Comparison of ENCODE assay signal across 15 cellular contexts in the genomic region with DNA sequence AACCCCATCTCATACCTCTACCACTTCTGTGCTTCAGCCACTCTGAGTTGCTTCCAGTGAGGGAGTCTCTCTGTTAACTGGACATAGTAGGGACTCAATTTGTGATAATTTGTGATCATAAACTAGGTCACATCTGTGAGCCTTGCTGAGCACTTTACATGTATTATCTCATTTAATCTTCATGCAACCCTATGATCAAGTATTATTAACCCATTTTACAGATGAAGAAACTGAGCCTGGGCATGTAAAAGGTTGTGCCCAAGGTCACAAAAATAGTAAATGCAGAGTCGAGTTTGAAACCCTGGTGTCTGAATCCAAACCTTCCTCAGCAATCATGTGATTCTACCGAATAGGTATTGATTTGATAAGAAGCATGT. TPM values are rescaled to one million over a fixed set of nuclear protein-coding genes. Genes with fewer than 3 reads are reported as not detected.
DNase-seq lines count a peak whose midpoint lies in the region; ATAC-seq and TF ChIP-seq lines count a peak whose summit lies in the region.
"Had no signal": no experiment of that assay in that cellular context is flagged by ENCODE, and none has a peak within 500 bp of the region (broad histone marks: within the 10 kb centered on the region; RNA-seq: fewer than 3 reads in every experiment).

No MANE protein-coding gene starts in this region.

- intact Hi-C loops in heart left ventricle (cut with DNase I), result loop anchor here in 6 of 10 donors (5.0 to 10.0 kb wide), 5 partner anchors 33 to 256 kb away; a partner anchor contains a TSS
- intact Hi-C loops in left cardiac atrium (cut with DNase I), result loop anchor here in 1 of 2 donors (5.0 to 10.0 kb wide), 2 partner anchors 48 to 286 kb away; a partner anchor contains a TSS
- intact Hi-C loops in uterus (cut with DNase I; ENCODE audit: low total_unique reads), result no loop called here
- intact Hi-C loops in CD4-positive, alpha-beta T cell (cut with DNase I, micrococcal nuclease), result loop anchor here in 1 of 2 experiments (5.0 kb wide), 1 partner anchor 53 kb away; no protein-coding TSS in a partner anchor

- no peak overlapping the region for H3K4me3 Mint-ChIP-seq in CD4-positive, alpha-beta T cell
- H3K4me3 Mint-ChIP-seq: activated T-helper 1 cell treated with anti-CD3 and anti-CD28 coated beads, Interleukin-12 subunit alpha, Interleukin-12 subunit beta, Interleukin-2, Interleukin-4 antibody, amounts not matched to agents 30 ng/mL and 10 ng/mL and 1 ng/mL, durations not matched to agents 14 hours and 24 hours and 36 hours; T-helper 1 cell treated with Interleukin-12 subunit alpha and Interleukin-12 subunit beta and Interleukin-4 antibody, amounts not matched to agents 30 μg/mL and 1 μg/mL, for 36 hours had no signal

- no peak overlapping the region for H2BK15ac ChIP-seq in mesendoderm (replicated peaks; ENCODE audit: low read depth)

- no peak overlapping the region for H3K4me2 ChIP-seq in mesendoderm (ENCODE audit: low read length)

- no peak overlapping the region for H4K8ac ChIP-seq in mesendoderm (ENCODE audit: low read depth, low read length)

- H3K27ac Mint-ChIP-seq in CD4-positive, alpha-beta T cell, result no peak overlapping the region
- H3K27ac Mint-ChIP-seq: activated T-helper 1 cell treated with anti-CD3 and anti-CD28 coated beads, Interleukin-12 subunit alpha, Interleukin-12 subunit beta, Interleukin-2, Interleukin-4 antibody, amounts not matched to agents 30 ng/mL and 10 ng/mL and 1 ng/mL, durations not matched to agents 14 hours and 24 hours and 36 hours; T-helper 1 cell treated with Interleukin-12 subunit alpha and Interleukin-12 subunit beta and Interleukin-4 antibody, amounts not matched to agents 30 μg/mL and 1 μg/mL, for 36 hours had no signal

- peaks cover 0 to 60% (median 39%) of the 10 kb centered on the region in 12 donors for H3K4me1 ChIP-seq in heart left ventricle
- H3K4me1 ChIP-seq in muscle layer of colon (ENCODE audit: insufficient read depth, low read length), result peaks cover 46% of the 10 kb centered on the region
- H3K4me1 ChIP-seq in uterus, result peaks cover 4 to 7% of the 10 kb centered on the region in 2 donors
- no peaks in the 10 kb centered on the region for H3K4me1 ChIP-seq in mesendoderm (ENCODE audit: control insufficient read depth, low read depth, low read length)

- no peak overlapping the region for H2BK5ac ChIP-seq in mesendoderm (ENCODE audit: low read length)

- H3K56ac ChIP-seq in mesendoderm (ENCODE audit: low read length), result no peak overlapping the region

- H3K4ac ChIP-seq in mesendoderm (ENCODE audit: low read depth, low read length), result no peak overlapping the region

- H3K36me3 ChIP-seq in heart left ventricle (no peaks in the 10 kb centered on the region), muscle layer of colon (ENCODE audit: insufficient read depth, low read length) (no peaks in the 10 kb centered on the region), uterus (no peaks in the 10 kb centered on the region), mesendoderm (ENCODE audit: control insufficient read depth, insufficient read depth, low read length) (no peaks in the 10 kb centered on the region)

- H3K18ac ChIP-seq in mesendoderm (ENCODE audit: low read length), result no peak overlapping the region

- CTCF ChIA-PET in CD4-positive, alpha-beta T cell (lab: Charles Lee), result no interaction called here

- no peaks in the 10 kb centered on the region for H3K4me1 Mint-ChIP-seq in CD4-positive, alpha-beta T cell (ENCODE audit: low read depth)

- POLR2A ChIA-PET in CD4-positive, alpha-beta T cell (lab: Charles Lee), result no interaction called here

- no peak overlapping the region for H4K5ac ChIP-seq in mesendoderm (ENCODE audit: low read length)

- no peaks in the 10 kb centered on the region for H3K79me2 ChIP-seq in mesendoderm (ENCODE audit: control insufficient read depth, insufficient read depth, low read length)

- TF ChIP-seq POLR2A in heart left ventricle (IDR thresholded peaks at IDR 0.05), result no peak
- TF ChIP-seq POLR2A in uterus (IDR thresholded peaks at IDR 0.05), result no peak

- WGBS in heart left ventricle, 4 donors, result 78 to 91% (median 84%) methylated on average over 2 of the region's 2 CpGs
- no CpG with 5 or more reads among the region's 2 CpGs for WGBS in mesendoderm (ENCODE audit: extremely low coverage, insufficient coverage, low lambda C conversion rate)

- H3K27me3 ChIP-seq in heart left ventricle (no peaks in the 10 kb centered on the region), muscle layer of colon (ENCODE audit: control insufficient read depth in 1 of 2, insufficient read depth in 2 of 2, low read length in 2 of 2) (no peaks in the 10 kb centered on the region), uterus (no peaks in the 10 kb centered on the region), mesendoderm (ENCODE audit: insufficient read depth, low read length, poor library complexity) (no peaks in the 10 kb centered on the region)
- H3K27me3 ChIP-seq in CD4-positive, alpha-beta T cell (ENCODE audit: control insufficient read depth, insufficient read depth, low read length), result no peaks in the 10 kb centered on the region
- H3K27me3 ChIP-seq: foreskin keratinocyte had no signal

- H3K79me1 ChIP-seq in mesendoderm (ENCODE audit: low read length), result no peaks in the 10 kb centered on the region

- ATAC-seq in heart left ventricle (no peak), left cardiac atrium (no peak)
- no peak for ATAC-seq in CD4-positive, alpha-beta T cell (ENCODE audit: poor library complexity)
- ATAC-seq: foreskin keratinocyte had no signal

- peak overlapping the region; percentile 3 for H3K9ac ChIP-seq in muscle layer of colon (ENCODE audit: low read length)
- no peak overlapping the region for H3K9ac ChIP-seq in mesendoderm (ENCODE audit: low read length)

- no peak overlapping the region for H2BK120ac ChIP-seq in mesendoderm (ENCODE audit: low read depth, low read length)

- DNase-seq in heart left ventricle (no peak), left cardiac atrium (no peak), uterus (no peak), mesendoderm (no peak)
- no peak for DNase-seq in CD4-positive, alpha-beta T cell
- DNase-seq: activated CD4-positive, alpha-beta T cell treated with anti-CD3 and anti-CD28 coated beads for 48 hours; foreskin keratinocyte; GF-D8; NCI-H524; substantia nigra had no signal

- H3K27ac ChIP-seq in heart left ventricle (peak overlapping the region; percentile 78 to 100 (median 96)), muscle layer of colon (ENCODE audit: low read depth, low read length) (peak overlapping the region; percentile 81), uterus (peak overlapping the region; percentile 83 to 90), mesendoderm (ENCODE audit: low read depth, low read length) (no peak overlapping the region)
- no peak overlapping the region for H3K27ac ChIP-seq in CD4-positive, alpha-beta T cell (ENCODE audit: low read depth, low read length)
- H3K27ac ChIP-seq: foreskin keratinocyte had no signal

- H3K36me3 Mint-ChIP-seq in CD4-positive, alpha-beta T cell (ENCODE audit: low read depth), result no peaks in the 10 kb centered on the region

- H3K23ac ChIP-seq in mesendoderm (ENCODE audit: low read length), result no peak overlapping the region

- no peaks in the 10 kb centered on the region for H3K27me3 Mint-ChIP-seq in CD4-positive, alpha-beta T cell

- H2AK5ac ChIP-seq in mesendoderm (ENCODE audit: low read length), result no peak overlapping the region

- no peaks in the 10 kb centered on the region for H3K9me3 ChIP-seq in heart left ventricle
- H3K9me3 ChIP-seq in muscle layer of colon (ENCODE audit: low read length), result no peaks in the 10 kb centered on the region
- no peaks in the 10 kb centered on the region for H3K9me3 ChIP-seq in uterus
- H3K9me3 ChIP-seq in CD4-positive, alpha-beta T cell (ENCODE audit: control insufficient read depth, low read length), result no peaks in the 10 kb centered on the region

- TF ChIP-seq CTCF in heart left ventricle (IDR thresholded peaks at IDR 0.05) (no peak), uterus (IDR thresholded peaks at IDR 0.05) (no peak)
- TF ChIP-seq CTCF in CD4-positive, alpha-beta T cell (IDR thresholded peaks at IDR 0.05), result no peak

- H3K9me3 Mint-ChIP-seq in CD4-positive, alpha-beta T cell, result no peaks in the 10 kb centered on the region
- H3K9me3 Mint-ChIP-seq: activated T-helper 1 cell treated with anti-CD3 and anti-CD28 coated beads, Interleukin-12 subunit alpha, Interleukin-12 subunit beta, Interleukin-2, Interleukin-4 antibody, amounts not matched to agents 30 ng/mL and 10 ng/mL and 1 ng/mL, durations not matched to agents 14 hours and 24 hours and 36 hours; T-helper 1 cell treated with Interleukin-12 subunit alpha and Interleukin-12 subunit beta and Interleukin-4 antibody, amounts not matched to agents 30 μg/mL and 1 μg/mL, for 36 hours had no signal

- H3K4me3 ChIP-seq in heart left ventricle, result no peak overlapping the region
- H3K4me3 ChIP-seq in muscle layer of colon (ENCODE audit: low read depth in 1 of 2, low read length in 2 of 2), result no peak overlapping the region
- H3K4me3 ChIP-seq in uterus, result no peak overlapping the region
- H3K4me3 ChIP-seq in mesendoderm (ENCODE audit: low read length), result no peak overlapping the region

RNA-seq across cellular contexts. Expression of a gene that starts 18.6 kb away (rescaled TPM):
- total RNA-seq in heart left ventricle (1 to 10 TPM; 2.1 to 7.5 (median 3.9) TPM), left cardiac atrium (1 to 10 TPM; 6.8 to 8.1 TPM), uterus (10 to 100 TPM in 2 of 4 donors, 1 to 10 TPM in 1, under 1 TPM in 1; 0.77 to 20.5 (median 6.3) TPM)
- polyA plus RNA-seq in heart left ventricle, result 1 to 10 TPM; 1.1 to 3.2 TPM
- polyA plus RNA-seq in mesendoderm (2013, experiment 1 of 2), result 5.9 TPM
- 6.1 TPM for polyA plus RNA-seq in mesendoderm (2013, experiment 2 of 2)
- total RNA-seq in CD4-positive, alpha-beta T cell, result 1 to 10 TPM; 3.3 to 5.9 TPM

RNA-seq across cellular contexts. Expression of a gene that starts 19.8 kb away (rescaled TPM):
- total RNA-seq in heart left ventricle (under 1 TPM in 4 of 9 donors, not detected in 5; 0.13 to 0.44 (median 0.17) TPM), left cardiac atrium (under 1 TPM; 0.39 to 0.47 TPM), uterus (10 to 100 TPM in 1 of 4 donors, not detected in 3; 12.6 TPM)
- 1 to 10 TPM in 1 of 2 donors, under 1 TPM in 1; 0.08 to 1.6 TPM for polyA plus RNA-seq in heart left ventricle
- polyA plus RNA-seq in mesendoderm (2013, experiment 1 of 2), result not detected
- polyA plus RNA-seq in mesendoderm (2013, experiment 2 of 2), result not detected
- not detected for total RNA-seq in CD4-positive, alpha-beta T cell
- total RNA-seq: A673; activated T-helper 1 cell treated with anti-CD3 and anti-CD28 coated beads, Interleukin-12 subunit alpha, Interleukin-12 subunit beta, Interleukin-2, Interleukin-4 antibody, amounts not matched to agents 30 ng/mL and 10 ng/mL and 1 ng/mL, durations not matched to agents 14 hours and 24 hours and 36 hours; foreskin keratinocyte; H4 had no signal

RNA-seq across cellular contexts. Expression of a gene that starts 26.4 kb away (rescaled TPM):
- 100 to 1,000 TPM in 7 of 9 donors, 10 to 100 TPM in 2; 57.5 to 298 (median 143) TPM for total RNA-seq in heart left ventricle
- 100 to 1,000 TPM; 152 to 277 TPM for polyA plus RNA-seq in heart left ventricle
- total RNA-seq in left cardiac atrium, result 100 to 1,000 TPM in 1 of 2 donors, 10 to 100 TPM in 1; 58.3 to 325 TPM
- total RNA-seq in uterus, result 10 to 100 TPM in 3 of 4 donors, 1 to 10 TPM in 1; 7.5 to 32.8 (median 18.8) TPM
- 0.06 TPM for polyA plus RNA-seq in mesendoderm (2013, experiment 1 of 2)
- polyA plus RNA-seq in mesendoderm (2013, experiment 2 of 2), result 0.04 TPM
- under 1 TPM; 0.28 to 0.49 TPM for total RNA-seq in CD4-positive, alpha-beta T cell
- total RNA-seq: H4 had no signal

RNA-seq across cellular contexts. Expression of a gene that starts 35.3 kb away (rescaled TPM):
- total RNA-seq in heart left ventricle, result 100 to 1,000 TPM; 103 to 188 (median 110) TPM
- polyA plus RNA-seq in heart left ventricle, result 100 to 1,000 TPM; 265 to 669 TPM
- total RNA-seq in left cardiac atrium, result 100 to 1,000 TPM in 1 of 2 donors, 10 to 100 TPM in 1; 92.7 to 120 TPM
- 10 to 100 TPM; 15.9 to 76.8 (median 74.2) TPM for total RNA-seq in uterus
- 80.8 TPM for polyA plus RNA-seq in mesendoderm (2013, experiment 1 of 2)
- 79.9 TPM for polyA plus RNA-seq in mesendoderm (2013, experiment 2 of 2)
- total RNA-seq in CD4-positive, alpha-beta T cell, result 10 to 100 TPM; 58.6 to 70.4 TPM

RNA-seq across cellular contexts. Expression of a gene that starts 36.4 kb away (rescaled TPM):
- total RNA-seq in heart left ventricle (100 to 1,000 TPM in 4 of 9 donors, 10 to 100 TPM in 5; 56.0 to 157 (median 78.8) TPM), left cardiac atrium (10 to 100 TPM; 27.6 to 48.0 TPM), uterus (10 to 100 TPM; 15.0 to 51.0 (median 26.0) TPM)
- 100 to 1,000 TPM in 1 of 2 donors, 10 to 100 TPM in 1; 40.9 to 125 TPM for polyA plus RNA-seq in heart left ventricle
- polyA plus RNA-seq in mesendoderm (2013, experiment 1 of 2), result 7.7 TPM
- polyA plus RNA-seq in mesendoderm (2013, experiment 2 of 2), result 7.8 TPM
- total RNA-seq in CD4-positive, alpha-beta T cell, result 10 to 100 TPM; 59.3 to 62.6 TPM

Comparison
In these comparisons a context has a peak if more than half of its experiments do, and no peak if none do; other contexts are left out.
1. H3K27ac ChIP-seq: peak in heart left ventricle (12 of 12), muscle layer of colon (single experiment) and uterus (2 of 2); none in mesendoderm (single experiment) and CD4-positive, alpha-beta T cell (single experiment).
2. RNA of a gene that starts 26.4 kb away (total RNA-seq): 58.3 to 325 TPM in left cardiac atrium, 57.5 to 298 TPM in heart left ventricle and 7.5 to 32.8 TPM in uterus; 0.28 to 0.49 TPM in CD4-positive, alpha-beta T cell; every median in the first group is over 4 times any median in the second.